Comparison of ENCODE assay signal across 8 cellular contexts in the genomic region with DNA sequence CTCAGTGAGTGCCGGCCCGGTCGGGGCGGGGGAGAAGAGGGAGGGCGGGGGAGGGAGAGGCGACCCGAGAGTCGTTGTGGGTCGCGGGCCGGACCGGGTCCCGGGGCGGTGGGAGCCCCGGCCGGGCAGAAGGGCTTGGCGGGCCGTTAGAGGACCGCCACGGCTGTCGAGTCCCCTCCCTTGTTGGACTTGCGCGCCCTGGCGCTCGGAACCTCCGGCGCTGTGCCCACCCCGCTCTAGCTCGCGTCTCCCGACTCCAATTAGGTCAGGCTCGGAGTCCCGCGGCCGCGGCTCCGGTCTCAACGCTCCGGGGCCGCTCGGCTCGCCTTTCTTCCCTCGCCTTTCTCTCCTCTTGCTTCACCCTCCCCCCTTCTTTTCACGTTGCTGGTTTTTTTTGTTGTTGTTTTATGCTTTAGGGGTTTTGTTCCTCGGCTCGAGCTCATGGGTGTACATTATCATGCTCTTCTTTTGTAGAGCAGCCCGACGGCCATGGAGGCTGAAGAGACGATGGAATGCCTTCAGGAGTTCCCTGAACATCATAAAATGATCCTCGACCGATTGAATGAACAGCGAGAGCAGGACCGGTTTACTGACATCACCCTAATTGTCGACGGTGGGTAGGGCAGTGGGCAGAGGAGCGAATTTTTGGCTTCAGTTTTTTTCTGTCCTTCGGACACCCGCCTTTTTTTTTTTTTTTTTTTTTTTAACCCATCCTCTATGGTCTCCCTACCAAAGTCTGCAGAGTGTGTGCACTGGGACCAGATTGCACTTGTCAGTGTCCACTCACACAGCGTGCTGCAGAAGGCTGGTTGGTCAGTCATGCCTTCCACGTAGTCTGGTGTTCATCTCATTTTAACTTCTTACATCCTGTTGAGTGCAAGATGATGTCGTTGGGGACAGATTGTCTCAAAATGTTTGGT. TPM values are rescaled to one million over a fixed set of nuclear protein-coding genes. Genes with fewer than 3 reads are reported as not detected.
DNase-seq lines count a peak whose midpoint lies in the region; ATAC-seq and TF ChIP-seq lines count a peak whose summit lies in the region.

No MANE protein-coding gene starts in this region.

- ATAC-seq in GM19463 (IDR thresholded peaks at IDR 0.05; ENCODE audit: unreplicated experiment) (peak; percentile 35), HG03521 (IDR thresholded peaks at IDR 0.05; ENCODE audit: unreplicated experiment) (peak; percentile 39)

- H3K36me3 Mint-ChIP-seq in chondrocyte (ENCODE audit: low read depth) = peaks cover 14% of the 10 kb centered on the region

- H3K4me3 Mint-ChIP-seq in chondrocyte (ENCODE audit: unreplicated experiment) = peak overlapping the region; percentile 96

- no peaks in the 10 kb centered on the region for H3K27me3 Mint-ChIP-seq in chondrocyte (ENCODE audit: low read depth)

- peak; percentile 65 for DNase-seq in DMS79 treated with DMSO at 0.1 percent for 48 hours (lab: John Stamatoyannopoulos, UW)
- no peak for DNase-seq in DMS79 (lab: John Stamatoyannopoulos, UW)
- DNase-seq in OCI-M1 (lab: John Stamatoyannopoulos, UW) = peak; percentile 51
- no peak for DNase-seq in chondrocyte (ENCODE audit: low spot score)
- DNase-seq in left kidney (ENCODE audit: low read depth, low spot score) = peak; percentile 73
- DNase-seq in substantia nigra (lab: John Stamatoyannopoulos, UW) = peak in 16 of 49 donors; percentile 6 to 87 (median 21)

- TF ChIP-seq CTCF in chondrocyte (IDR thresholded peaks at IDR 0.05) = peak; percentile 42

- peaks cover 45% of the 10 kb centered on the region for H3K4me1 Mint-ChIP-seq in chondrocyte (ENCODE audit: low read depth)

- peak overlapping the region; percentile 91 for H3K27ac ChIP-seq in substantia nigra (ENCODE audit: low read depth, low read length, poor library complexity, severe bottlenecking)

- H3K27ac Mint-ChIP-seq in chondrocyte (ENCODE audit: unreplicated experiment) = peak overlapping the region; percentile 97

- H3K9me3 Mint-ChIP-seq in chondrocyte (ENCODE audit: low read depth) = no peaks in the 10 kb centered on the region

RNA-seq across cellular contexts. Expression of a gene that starts 1.1 kb away (rescaled TPM):
- 29.2 to 37.3 TPM (median 29.4 TPM) in 3 replicates for total RNA-seq in chondrocyte

Comparison
In these comparisons a context has a peak if more than half of its experiments do, and no peak if none do; other contexts are left out.
1. DNase-seq: peak in DMS79 treated with DMSO at 0.1 percent for 48 hours (single experiment), OCI-M1 (single experiment) and left kidney (single experiment); none in DMS79 (single experiment) and chondrocyte (single experiment).